10 cellular contexts compared by ENCODE assay signal in the genomic region with DNA sequence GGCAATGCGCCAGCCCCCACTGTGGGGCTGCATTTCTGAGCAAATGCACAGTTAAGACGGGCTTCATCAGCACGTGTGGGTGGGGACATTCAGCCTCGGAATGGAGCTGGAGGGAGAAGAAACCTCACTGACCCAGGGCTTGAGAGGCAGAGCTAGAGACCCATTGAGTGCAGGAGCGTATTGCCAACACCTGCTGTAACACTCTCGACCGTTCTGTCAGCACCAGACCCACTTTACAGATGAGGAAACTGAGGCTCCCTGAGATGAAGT.
"Had no signal": no experiment of that assay in that cellular context is flagged by ENCODE, and none has a peak within 500 bp of the region (broad histone marks: within the 10 kb centered on the region; RNA-seq: fewer than 3 reads in every experiment).

No MANE protein-coding gene starts in this region.

- ATAC-seq: GM23338, HCT116, K562 had no signal

- H2AFZ ChIP-seq: GM23338 had no signal

- H3K4me2 ChIP-seq: GM23338 had no signal

- H3K4me3 ChIP-seq: GM23338, HAP-1, K562 had no signal

- H3K9me3 ChIP-seq: HAP-1 had no signal

- H3K27ac ChIP-seq: HL-60 had no signal

- H3K27ac Mint-ChIP-seq: GM23338, HFFc6 had no signal

- FAIRE-seq: H1, H54, K562 had no signal

- DNase-seq: HFFc6, IMR-90, KG1 had no signal

- H3K9me3 Mint-ChIP-seq: GM23338 had no signal

- H3K4me3 Mint-ChIP-seq: GM23338, HFFc6 had no signal

- H3K36me3 ChIP-seq: HAP-1 had no signal

- H3K4me1 ChIP-seq: HAP-1 had no signal
